11 cellular contexts compared by ENCODE assay signal in genomic region chr16:4360538-4361021, GRCh38. TPM values are rescaled to one million over a fixed set of nuclear protein-coding genes. Genes with fewer than 3 reads are reported as not detected.
DNase-seq lines count a peak whose midpoint lies in the region; ATAC-seq, FAIRE-seq and TF ChIP-seq lines count a peak whose summit lies in the region.
"Had no signal": no experiment of that assay in that cellular context is flagged by ENCODE, and none has a peak within 500 bp of the region (broad histone marks: within the 10 kb centered on the region; RNA-seq: fewer than 3 reads in every experiment).

No MANE protein-coding gene starts in this region.

- H3K27ac ChIP-seq in Panc1 (ENCODE audit: low read length) (no peak overlapping the region), stomach (no peak overlapping the region)
- H3K27ac ChIP-seq: left ventricle myocardium inferior had no signal

- FAIRE-seq in urothelium cell line (lab: Jason Lieb, UNC): peak; percentile 88
- FAIRE-seq: TTC549 had no signal

- intact Hi-C loops in Panc1 (cut with micrococcal nuclease; ENCODE audit: unreplicated experiment) (no loop called here), stomach (cut with DNase I; ENCODE audit: low total_unique reads) (no loop called here)

- DNase-seq in stimulated activated CD4-positive, alpha-beta T cell treated with anti-CD3 and anti-CD28 coated beads, Interleukin-15, amount 100 ng/mL, for 24 hours: peak; percentile 35
- DNase-seq in stimulated activated CD4-positive, alpha-beta T cell treated with anti-CD3 and anti-CD28 coated beads, Interleukin-4, amount 100 ng/mL, for 24 hours: no peak
- no peak for DNase-seq in Panc1 (ENCODE audit: low read depth, low spot score)
- DNase-seq in erythroblast (lab: John Stamatoyannopoulos, UW): peak; percentile 24 to 25
- peak; percentile 62 for DNase-seq in urothelium cell line (ENCODE audit: low spot score)
- DNase-seq in epidermal melanocyte (ENCODE audit: insufficient read length, low spot score): no peak
- no peak for DNase-seq in stomach
- DNase-seq: left ventricle myocardium inferior, NCI-H1048 had no signal

- ATAC-seq in Panc1 (peak; percentile 78), GM21528 (IDR thresholded peaks at IDR 0.05; ENCODE audit: low FRiP score, unreplicated experiment) (no peak)

- H3K27me3 ChIP-seq in Panc1 (ENCODE audit: control insufficient read depth, insufficient read depth, low read length): no peaks in the 10 kb centered on the region
- H3K27me3 ChIP-seq in stomach: no peaks in the 10 kb centered on the region

- CTCF ChIA-PET in Panc1 (lab: Charles Lee): interaction anchor here (0.8 to 2.3 kb wide), 2 partner anchors 38 to 43 kb away, joined by 9 to 35 read pairs; no protein-coding TSS in a partner anchor

- TF ChIP-seq POLR2A in erythroblast (IDR thresholded peaks at IDR 0.05; ENCODE audit: low read length): no peak
- no peak for TF ChIP-seq POLR2A in stomach (IDR thresholded peaks at IDR 0.05)

- H3K4me1 ChIP-seq in Panc1 (ENCODE audit: control insufficient read depth, insufficient read depth, low read length) (no peaks in the 10 kb centered on the region), stomach (peaks cover 0 to 7% (median 3%) of the 10 kb centered on the region in 4 donors)

- H3K9me3 ChIP-seq in Panc1 (ENCODE audit: control insufficient read depth, insufficient read depth, low read depth, low read length) (no peaks in the 10 kb centered on the region), stomach (no peaks in the 10 kb centered on the region)
- H3K9me3 ChIP-seq: left ventricle myocardium inferior had no signal

- 76 to 82% (median 78%) methylated on average over 7 to 11 of the region's 11 CpGs for WGBS in stomach, 5 donors

- TF ChIP-seq EP300 in stomach (IDR thresholded peaks at IDR 0.05): no peak

- no TSS peak for BruUV-seq in Panc1 (replicated peaks; lab: Mats Ljungman, UMichigan)

- in situ Hi-C loops in Panc1 (cut with HindIII; ENCODE audit: low pct_unique_long_range_greater_than_20kb, low sequenced_read_pairs): no loop called here

- no peak for TF ChIP-seq CTCF in Panc1 (IDR thresholded peaks at IDR 0.05)
- TF ChIP-seq CTCF in stomach (IDR thresholded peaks at IDR 0.05): no peak

- H3K4me3 ChIP-seq in Panc1 (ENCODE audit: low read depth in 2 of 2, low read length in 2 of 2): no peak overlapping the region
- no peak overlapping the region for H3K4me3 ChIP-seq in stomach
- H3K4me3 ChIP-seq: left ventricle myocardium inferior had no signal

- no peaks in the 10 kb centered on the region for H3K36me3 ChIP-seq in Panc1 (ENCODE audit: control insufficient read depth, insufficient read depth, low read length)
- H3K36me3 ChIP-seq in stomach: peaks cover 34 to 98% (median 83%) of the 10 kb centered on the region in 4 donors

- POLR2A ChIA-PET in Panc1 (lab: Charles Lee): no interaction called here

RNA-seq across cellular contexts. Expression of gene PAM16, which starts 9.5 kb away (rescaled TPM):
- total RNA-seq in Panc1 (2021; ENCODE audit: unreplicated experiment) (104 TPM), stomach (100 to 1,000 TPM in 1 of 5 donors, 10 to 100 TPM in 3, 1 to 10 TPM in 1; 4.7 to 218 (median 28.1) TPM)
- polyA plus RNA-seq in Panc1 (2012; ENCODE audit: insufficient read length): 105 TPM
- 100 to 1,000 TPM in 2 of 3 donors, 10 to 100 TPM in 1; 54.4 to 117 (median 104) TPM for polyA plus RNA-seq in stomach

RNA-seq across cellular contexts. Expression of gene VASN, which starts 11.1 kb away (rescaled TPM):
- total RNA-seq in Panc1 (2021; ENCODE audit: unreplicated experiment): 33.5 TPM
- polyA plus RNA-seq in Panc1 (2012; ENCODE audit: insufficient read length): 34.7 TPM
- total RNA-seq in stomach: 10 to 100 TPM; 10.5 to 25.6 (median 11.6) TPM
- polyA plus RNA-seq in stomach: 1 to 10 TPM; 3.7 to 7.2 (median 5.1) TPM

RNA-seq across cellular contexts. Expression of gene GLIS2, which starts 44.7 kb away (rescaled TPM):
- total RNA-seq in Panc1 (2021; ENCODE audit: unreplicated experiment): 87.3 TPM
- 78.7 TPM for polyA plus RNA-seq in Panc1 (2012; ENCODE audit: insufficient read length)
- 10 to 100 TPM in 1 of 5 donors, 1 to 10 TPM in 4; 3.2 to 21.0 (median 4.6) TPM for total RNA-seq in stomach
- polyA plus RNA-seq in stomach: 1 to 10 TPM; 4.4 to 9.0 (median 5.8) TPM

RNA-seq across cellular contexts. Expression of gene CORO7, which starts 55.8 kb away (rescaled TPM):
- 37.5 TPM for total RNA-seq in Panc1 (2021; ENCODE audit: unreplicated experiment)
- polyA plus RNA-seq in Panc1 (2012; ENCODE audit: insufficient read length): 27.7 TPM
- 100 to 1,000 TPM in 2 of 5 donors, 10 to 100 TPM in 3; 12.5 to 173 (median 57.2) TPM for total RNA-seq in stomach
- 10 to 100 TPM; 12.6 to 14.2 (median 13.6) TPM for polyA plus RNA-seq in stomach

Comparison
In these comparisons a context has a peak if more than half of its experiments do, and no peak if none do; other contexts are left out.
1. DNase-seq: peak in stimulated activated CD4-positive, alpha-beta T cell treated with anti-CD3 and anti-CD28 coated beads, Interleukin-15, amount 100 ng/mL, for 24 hours (single experiment), erythroblast (2 of 2) and urothelium cell line (single experiment); none in stimulated activated CD4-positive, alpha-beta T cell treated with anti-CD3 and anti-CD28 coated beads, Interleukin-4, amount 100 ng/mL, for 24 hours (single experiment), Panc1 (single experiment), epidermal melanocyte (single experiment) and stomach (single experiment).